24 cellular contexts compared by ENCODE assay signal in genomic region chr3:193490989-193491388, GRCh38.
"Had no signal": no experiment of that assay in that cellular context is flagged by ENCODE, and none has a peak within 500 bp of the region (broad histone marks: within the 10 kb centered on the region; RNA-seq: fewer than 3 reads in every experiment).

No MANE protein-coding gene starts in this region.

- H3K4me1 ChIP-seq: gastroesophageal sphincter, right atrium auricular region, sigmoid colon, vagina had no signal

- H3K27me3 ChIP-seq: dorsolateral prefrontal cortex, esophagus squamous epithelium, gastroesophageal sphincter, right atrium auricular region, sigmoid colon, upper lobe of left lung, vagina had no signal

- H3K36me3 ChIP-seq: esophagus squamous epithelium, gastroesophageal sphincter, right atrium auricular region, sigmoid colon, upper lobe of left lung, vagina had no signal

- DNase-seq: cortex of kidney; dorsolateral prefrontal cortex; effector CD8-positive, alpha-beta T cell; esophagus squamous epithelium; foreskin fibroblast; glutamatergic neuron; kidney; mesenchymal stem cell; midbrain; naive thymus-derived CD4-positive, alpha-beta T cell; nephron progenitor cell; posterior cingulate gyrus; sigmoid colon; stimulated activated CD4-positive, alpha-beta T cell treated with anti-CD3 and anti-CD28 coated beads, Interleukin-12 subunit alpha, Interleukin-12 subunit beta, amount 100 ng/mL, for 4 hours; stimulated activated naive CD4-positive, alpha-beta T cell; upper lobe of left lung had no signal

- FAIRE-seq: endometrium, kidney had no signal

- H3K27ac ChIP-seq: dorsolateral prefrontal cortex, epithelial cell of prostate, gastroesophageal sphincter, right atrium auricular region, sigmoid colon, skin epidermis, vagina had no signal

- H3K4me3 ChIP-seq: dorsolateral prefrontal cortex, esophagus squamous epithelium, gastroesophageal sphincter, lung, right atrium auricular region, sigmoid colon, skin epidermis, upper lobe of left lung, vagina had no signal

- ATAC-seq: gastroesophageal sphincter; left lobe of liver; naive thymus-derived CD4-positive, alpha-beta T cell had no signal

- H3K9me3 ChIP-seq: esophagus squamous epithelium, gastroesophageal sphincter, sigmoid colon, upper lobe of left lung, vagina had no signal
